In genomic region chr18:42131940-42132244, GRCh38 we compare ENCODE assay signal across 23 cellular contexts.
A peak's percentile ranks its signal among the peaks of the same experiment; 100 is the strongest.
DNase-seq lines count a peak whose midpoint lies in the region; ATAC-seq, FAIRE-seq and TF ChIP-seq lines count a peak whose summit lies in the region.
"Had no signal": no experiment of that assay in that cellular context is flagged by ENCODE, and none has a peak within 500 bp of the region (broad histone marks: within the 10 kb centered on the region; RNA-seq: fewer than 3 reads in every experiment).

No MANE protein-coding gene starts in this region.

- no peak for FAIRE-seq in HepG2 (lab: Jason Lieb, UNC)
- FAIRE-seq: A204.1, GM12891, GM18507 had no signal

- H2AFZ ChIP-seq in HepG2 (ENCODE audit: low read length), result no peak overlapping the region

- POLR2A ChIA-PET in HepG2 (lab: Yijun Ruan, JAX), result no interaction called here

- CTCF ChIA-PET in HepG2 (lab: Yijun Ruan, JAX; ENCODE audit: low intra/inter-chr PET ratio, low total read pairs), result no interaction called here

- peaks cover 4% of the 10 kb centered on the region for H3K27me3 Mint-ChIP-seq in nephron (ENCODE audit: low read depth)
- H3K27me3 Mint-ChIP-seq: B cell; CD4-positive, alpha-beta T cell had no signal

- peak; percentile 54; the same call in 2 of the 3 replicates for ATAC-seq in HepG2
- no peak for ATAC-seq in right lobe of liver
- no peak for ATAC-seq in left ventricle myocardium superior
- ATAC-seq: GM23338, HCT116 had no signal

- H3K4me3 Mint-ChIP-seq in nephron, result no peak overlapping the region
- H3K4me3 Mint-ChIP-seq: B cell; CD4-positive, alpha-beta T cell; CD8-positive, alpha-beta memory T cell; GM23338; H9 had no signal

- H3K79me2 ChIP-seq in HepG2 (ENCODE audit: insufficient read depth, low read length), result no peaks in the 10 kb centered on the region

- peaks cover 4% of the 10 kb centered on the region for H3K9me3 Mint-ChIP-seq in nephron
- H3K9me3 Mint-ChIP-seq: CD4-positive, alpha-beta T cell; CD8-positive, alpha-beta memory T cell; GM23338 had no signal

- H4K20me1 ChIP-seq in HepG2 (ENCODE audit: insufficient read depth, low read length), result no peaks in the 10 kb centered on the region
- H4K20me1 ChIP-seq: BLaER1 had no signal

- intact Hi-C loops in HepG2 (cut with micrococcal nuclease; ENCODE audit: unreplicated experiment) (no loop called here), right lobe of liver (cut with DNase I) (no loop called here), left ventricle myocardium superior (cut with micrococcal nuclease) (no loop called here)

- TF ChIP-seq EP300 in HepG2 (IDR thresholded peaks at IDR 0.05; ENCODE audit: low read depth in 2 of 2, low read length in 2 of 2) (no peak), HepG2 (CRISPR knock-in tag; IDR thresholded peaks at IDR 0.05; ENCODE audit: borderline replicate concordance) (no peak)

- WGBS in HepG2 (ENCODE audit: low lambda C conversion rate), result 44% methylated on average over 2 of the region's 2 CpGs
- WGBS in right lobe of liver (ENCODE audit: insufficient coverage, low coverage, low lambda C conversion rate, missing lambda C conversion rate), result 86% methylated on average over 1 of the region's 2 CpGs

- peaks cover 11% of the 10 kb centered on the region for H3K4me1 Mint-ChIP-seq in nephron
- H3K4me1 Mint-ChIP-seq: B cell; CD8-positive, alpha-beta memory T cell; GM23338; H9 had no signal

- DNase-seq in NCI-H1105 (lab: John Stamatoyannopoulos, UW) (peak; percentile 63), NCI-H1105 treated with DMSO at 0.1 percent for 48 hours (lab: John Stamatoyannopoulos, UW) (no peak), HepG2 (ENCODE audit: low spot score) (no peak), right lobe of liver (no peak), left ventricle myocardium superior (no peak), caudate nucleus (lab: John Stamatoyannopoulos, UW) (no peak)
- DNase-seq in activated effector memory CD4-positive, alpha-beta T cell treated with anti-CD3 and anti-CD28 coated beads, Interleukin-2, amount 50 U/mL, for 16 hours, result no peak
- DNase-seq: CD4-positive, alpha-beta T cell; CD8-positive, alpha-beta memory T cell; DMS79; EL; GDM1; H9 had no signal

- H3K9me3 ChIP-seq in HepG2 (ENCODE audit: low read length) (no peaks in the 10 kb centered on the region), right lobe of liver (no peaks in the 10 kb centered on the region)
- H3K9me3 ChIP-seq: BLaER1 had no signal

- H3K27ac Mint-ChIP-seq in nephron, result peak overlapping the region in 2 of 3 experiments; percentile 81 to 89
- H3K27ac Mint-ChIP-seq: B cell; CD4-positive, alpha-beta T cell; CD8-positive, alpha-beta memory T cell; GM23338 had no signal

- H3K27ac ChIP-seq in HepG2 (ENCODE audit: extremely low read length, insufficient read depth, low read length), result no peak overlapping the region
- H3K27ac ChIP-seq in right lobe of liver, result no peak overlapping the region
- H3K27ac ChIP-seq in caudate nucleus (ENCODE audit: low read depth, low read length), result no peak overlapping the region
- H3K27ac ChIP-seq: 22Rv1, BLaER1, C4-2B had no signal

- H3K36me3 ChIP-seq in HepG2 (replicated peaks in 1 of 2; ENCODE audit: control insufficient read depth in 1 of 2, insufficient read depth in 2 of 2, low read length in 2 of 2) (no peaks in the 10 kb centered on the region), right lobe of liver (no peaks in the 10 kb centered on the region)
- H3K36me3 ChIP-seq: BLaER1 had no signal

- H3K27me3 ChIP-seq in HepG2 (ENCODE audit: control insufficient read depth in 1 of 2, insufficient read depth in 2 of 2, low read length in 2 of 2) (no peaks in the 10 kb centered on the region), right lobe of liver (no peaks in the 10 kb centered on the region)
- H3K27me3 ChIP-seq: BLaER1 had no signal

- no peak for TF ChIP-seq CTCF in HepG2 (CRISPR knock-in tag; IDR thresholded peaks at IDR 0.05)
- no peak for TF ChIP-seq CTCF in right lobe of liver (IDR thresholded peaks at IDR 0.05)
- TF ChIP-seq CTCF in nephron (IDR thresholded peaks at IDR 0.05; ENCODE audit: unreplicated experiment in 3 of 3), result no peak

- no peak overlapping the region for H3K4me2 ChIP-seq in HepG2 (ENCODE audit: low read depth, low read length)
- H3K4me2 ChIP-seq: BLaER1, GM23338 had no signal

- no peak overlapping the region for H3K9ac ChIP-seq in HepG2 (ENCODE audit: insufficient read depth, low read depth, low read length)
- H3K9ac ChIP-seq: BLaER1 had no signal

- no peak for TF ChIP-seq POLR2A in HepG2 (IDR thresholded peaks at IDR 0.05; ENCODE audit: insufficient read depth in 1 of 2, low read depth in 2 of 2, low read length in 2 of 2)
- no peak for TF ChIP-seq POLR2A in right lobe of liver (IDR thresholded peaks at IDR 0.05)

- H3K4me3 ChIP-seq in HepG2 (replicated peaks in 1 of 3; ENCODE audit: insufficient read depth in 1 of 3, low read depth in 2 of 3, low read length in 3 of 3) (no peak overlapping the region), right lobe of liver (no peak overlapping the region)
- H3K4me3 ChIP-seq: BLaER1, GM23338 had no signal

- TF ChIP-seq RAD21 in HepG2 (CRISPR knock-in tag; IDR thresholded peaks at IDR 0.05), result no peak

- no TSS peak for BruUV-seq in HepG2 (replicated peaks; lab: Mats Ljungman, UMichigan)

- in situ Hi-C loops in HepG2 (cut with HindIII; ENCODE audit: extremely low pct_ligation_motif_present, low pct_unique_long_range_greater_than_20kb), result no loop called here

- H3K36me3 Mint-ChIP-seq in nephron (ENCODE audit: low read depth), result peaks cover 3% of the 10 kb centered on the region
- H3K36me3 Mint-ChIP-seq: CD8-positive, alpha-beta memory T cell had no signal

- H3K4me1 ChIP-seq in HepG2 (ENCODE audit: insufficient read depth, low read length) (no peaks in the 10 kb centered on the region), right lobe of liver (no peaks in the 10 kb centered on the region)
- H3K4me1 ChIP-seq: BLaER1 had no signal

TF ChIP-seq in HepG2, 621 proteins besides CTCF, POLR2A, EP300 and RAD21 (continues in another document):
- no peak for TF ChIP-seq KDM4B (CRISPR knock-in tag; IDR thresholded peaks at IDR 0.05)
- no peak for TF ChIP-seq ZBTB1 (CRISPR knock-in tag; IDR thresholded peaks at IDR 0.05; ENCODE audit: borderline replicate concordance)
- no peak for TF ChIP-seq GMEB2 (CRISPR knock-in tag; IDR thresholded peaks at IDR 0.05; ENCODE audit: low read depth)
- TF ChIP-seq PPARG (CRISPR knock-in tag; conservative IDR thresholded peaks at IDR 0.05), result no peak
- no peak for TF ChIP-seq EEA1 (CRISPR knock-in tag; IDR thresholded peaks at IDR 0.05; ENCODE audit: borderline replicate concordance)
- TF ChIP-seq PRMT3 (CRISPR knock-in tag; IDR thresholded peaks at IDR 0.05; ENCODE audit: borderline replicate concordance, low read depth), result no peak
- TF ChIP-seq ZNF891 (CRISPR knock-in tag; IDR thresholded peaks at IDR 0.05), result no peak
- no peak for TF ChIP-seq ISX (CRISPR knock-in tag; conservative IDR thresholded peaks at IDR 0.05)
- no peak for TF ChIP-seq NFAT5 (CRISPR knock-in tag; IDR thresholded peaks at IDR 0.05)
- TF ChIP-seq NFKB2 (CRISPR knock-in tag; IDR thresholded peaks at IDR 0.05; ENCODE audit: borderline replicate concordance), result no peak
